In the genomic region with DNA sequence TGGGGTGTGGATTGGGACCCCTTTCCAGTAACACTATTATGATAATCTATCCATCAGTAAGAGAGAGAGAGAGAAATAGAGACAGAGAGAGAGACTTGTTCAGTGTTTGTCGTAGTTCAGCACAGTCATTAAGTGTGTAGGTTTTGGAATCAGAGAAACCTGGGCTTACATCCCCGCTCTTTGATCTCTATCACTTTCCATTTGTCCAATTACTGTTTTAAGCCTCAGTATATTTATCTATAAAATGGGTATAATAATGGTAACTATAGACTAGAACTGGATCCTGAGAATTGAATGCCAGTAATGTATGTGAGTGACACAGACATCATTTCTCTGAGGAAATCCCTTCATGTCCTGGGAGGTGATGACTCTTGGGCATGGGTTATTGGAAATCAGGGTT, we compare ENCODE assay signal across 17 cellular contexts.
DNase-seq lines count a peak whose midpoint lies in the region; ATAC-seq and TF ChIP-seq lines count a peak whose summit lies in the region.
"Had no signal": no experiment of that assay in that cellular context is flagged by ENCODE, and none has a peak within 500 bp of the region (broad histone marks: within the 10 kb centered on the region; RNA-seq: fewer than 3 reads in every experiment).

No MANE protein-coding gene starts in this region.

- H3K4me3 ChIP-seq in mammary epithelial cell (replicated peaks in 1 of 3; ENCODE audit: insufficient read depth in 1 of 3, low read depth in 2 of 3, low read length in 3 of 3) (no peak overlapping the region), RWPE2 (ENCODE audit: severe bottlenecking) (no peak overlapping the region)
- H3K4me3 ChIP-seq: BLaER1 treated with 17β-estradiol and CSF1 and Interleukin-3, amounts not matched to agents 10 nM and 100 nM; HAP-1 had no signal

- dilution Hi-C loops in mammary epithelial cell (cut with HindIII; ENCODE audit: low sequenced_read_pairs): no loop called here

- no peaks in the 10 kb centered on the region for H3K27me3 Mint-ChIP-seq in MCF 10A (ENCODE audit: insufficient read depth, unreplicated experiment)
- H3K27me3 Mint-ChIP-seq in activated naive CD4-positive, alpha-beta T cell treated with anti-CD3 and anti-CD28 coated beads, Interleukin-2, amount 10 ng/mL, durations not matched to agents 7 days and 5 days: peaks cover 15% of the 10 kb centered on the region
- H3K27me3 Mint-ChIP-seq: B cell had no signal

- H3K4me1 Mint-ChIP-seq in MCF 10A (ENCODE audit: insufficient read depth, unreplicated experiment): peaks cover 10% of the 10 kb centered on the region
- H3K4me1 Mint-ChIP-seq in activated naive CD4-positive, alpha-beta T cell treated with anti-CD3 and anti-CD28 coated beads, Interleukin-2, amount 10 ng/mL, durations not matched to agents 7 days and 5 days: no peaks in the 10 kb centered on the region
- H3K4me1 Mint-ChIP-seq: B cell, IgD-negative memory B cell had no signal

- TF ChIP-seq CTCF in mammary epithelial cell (conservative IDR thresholded peaks at IDR 0.05 in 1 of 2, IDR thresholded peaks at IDR 0.05 in 1 of 2; ENCODE audit: extremely low read depth in 1 of 2, insufficient read depth in 1 of 2, low read depth in 1 of 2, low read length in 2 of 2) (no peak), MCF 10A (IDR thresholded peaks at IDR 0.05; ENCODE audit: unreplicated experiment) (no peak), RWPE2 (IDR thresholded peaks at IDR 0.05; ENCODE audit: poor library complexity, severe bottlenecking) (no peak), foreskin keratinocyte (conservative IDR thresholded peaks at IDR 0.05) (no peak)

- in situ Hi-C loops in mammary epithelial cell (cut with MboI; ENCODE audit: low sequenced_read_pairs in 2 of 2): no loop called here

- BruUV-seq in mammary epithelial cell (replicated peaks; lab: Mats Ljungman, UMichigan) (no TSS peak), MCF 10A (replicated peaks; lab: Mats Ljungman, UMichigan) (no TSS peak)

- H2AFZ ChIP-seq in mammary epithelial cell (ENCODE audit: low read depth, low read length): no peak overlapping the region

- 95% methylated on average over 2 of the region's 2 CpGs for WGBS in mammary epithelial cell (ENCODE audit: low coverage, missing lambda C conversion rate)

- H3K27ac Mint-ChIP-seq in MCF 10A (ENCODE audit: low read depth, unreplicated experiment): no peak overlapping the region
- no peak overlapping the region for H3K27ac Mint-ChIP-seq in activated naive CD4-positive, alpha-beta T cell treated with anti-CD3 and anti-CD28 coated beads, Interleukin-2, amount 10 ng/mL, durations not matched to agents 7 days and 5 days
- H3K27ac Mint-ChIP-seq: B cell; CD8-positive, alpha-beta T cell; IgD-negative memory B cell had no signal

- ATAC-seq in RWPE2 (ENCODE audit: low read depth) (no peak), foreskin keratinocyte (no peak), HG03095 (IDR thresholded peaks at IDR 0.05; ENCODE audit: unreplicated experiment) (no peak), HG03469 (IDR thresholded peaks at IDR 0.05; ENCODE audit: unreplicated experiment) (no peak)
- ATAC-seq: CD8-positive, alpha-beta T cell; HepG2 had no signal

- no peaks in the 10 kb centered on the region for H3K9me3 ChIP-seq in mammary epithelial cell (replicated peaks; ENCODE audit: insufficient read depth, low read length)
- H3K9me3 ChIP-seq in RWPE2 (ENCODE audit: severe bottlenecking): no peaks in the 10 kb centered on the region
- H3K9me3 ChIP-seq: BLaER1 treated with 17β-estradiol and CSF1 and Interleukin-3, amounts not matched to agents 10 nM and 100 nM; HAP-1 had no signal

- no peaks in the 10 kb centered on the region for H4K20me1 ChIP-seq in mammary epithelial cell (ENCODE audit: insufficient read depth, low read length)
- H4K20me1 ChIP-seq: BLaER1 treated with 17β-estradiol and CSF1 and Interleukin-3, amounts not matched to agents 10 nM and 100 nM had no signal

- H3K4me1 ChIP-seq in mammary epithelial cell (ENCODE audit: insufficient read depth, low read length) (peaks cover 29% of the 10 kb centered on the region), RWPE2 (ENCODE audit: insufficient read depth, poor library complexity, severe bottlenecking) (peaks cover 23% of the 10 kb centered on the region), foreskin keratinocyte (peaks cover 15% of the 10 kb centered on the region)
- H3K4me1 ChIP-seq: HAP-1 had no signal

- H3K9me3 Mint-ChIP-seq in MCF 10A (ENCODE audit: unreplicated experiment): no peaks in the 10 kb centered on the region
- H3K9me3 Mint-ChIP-seq in activated naive CD4-positive, alpha-beta T cell treated with anti-CD3 and anti-CD28 coated beads, Interleukin-2, amount 10 ng/mL, durations not matched to agents 7 days and 5 days: no peaks in the 10 kb centered on the region
- H3K9me3 Mint-ChIP-seq: CD8-positive, alpha-beta T cell had no signal

- H3K4me2 ChIP-seq in mammary epithelial cell (ENCODE audit: insufficient read depth, low read depth, low read length): peak overlapping the region; percentile 37
- H3K4me2 ChIP-seq: BLaER1 treated with 17β-estradiol and CSF1 and Interleukin-3, amounts not matched to agents 10 nM and 100 nM had no signal

- CTCF ChIA-PET in mammary epithelial cell (lab: Charles Lee; ENCODE audit: low non-redundant PET): no interaction called here
- CTCF ChIA-PET in MCF 10A (lab: Yijun Ruan, JAX): no interaction called here
- CTCF ChIA-PET in activated naive CD4-positive, alpha-beta T cell treated with anti-CD3 and anti-CD28 coated beads, Interleukin-2, amount 10 ng/mL, durations not matched to agents 7 days and 5 days (lab: Charles Lee): no interaction called here

- intact Hi-C loops in mammary epithelial cell (cut with micrococcal nuclease) (no loop called here), MCF 10A (cut with micrococcal nuclease) (no loop called here)

- no peak overlapping the region for H3K4me3 Mint-ChIP-seq in MCF 10A (ENCODE audit: unreplicated experiment)
- no peak overlapping the region for H3K4me3 Mint-ChIP-seq in activated naive CD4-positive, alpha-beta T cell treated with anti-CD3 and anti-CD28 coated beads, Interleukin-2, amount 10 ng/mL, durations not matched to agents 7 days and 5 days
- H3K4me3 Mint-ChIP-seq: B cell; CD8-positive, alpha-beta T cell; IgD-negative memory B cell had no signal

- no peaks in the 10 kb centered on the region for H3K79me2 ChIP-seq in mammary epithelial cell (ENCODE audit: insufficient read depth, low read length)

- H3K36me3 ChIP-seq in mammary epithelial cell (ENCODE audit: insufficient read depth, low read length) (no peaks in the 10 kb centered on the region), RWPE2 (ENCODE audit: low read depth) (no peaks in the 10 kb centered on the region)
- H3K36me3 ChIP-seq: BLaER1 treated with 17β-estradiol and CSF1 and Interleukin-3, amounts not matched to agents 10 nM and 100 nM; HAP-1 had no signal

- H3K9ac ChIP-seq in mammary epithelial cell (ENCODE audit: insufficient read depth, low read length): no peak overlapping the region
- H3K9ac ChIP-seq: BLaER1 treated with 17β-estradiol and CSF1 and Interleukin-3, amounts not matched to agents 10 nM and 100 nM had no signal

- no peaks in the 10 kb centered on the region for H3K36me3 Mint-ChIP-seq in MCF 10A (ENCODE audit: insufficient read depth, unreplicated experiment)
- H3K36me3 Mint-ChIP-seq in activated naive CD4-positive, alpha-beta T cell treated with anti-CD3 and anti-CD28 coated beads, Interleukin-2, amount 10 ng/mL, durations not matched to agents 7 days and 5 days: no peaks in the 10 kb centered on the region
- H3K36me3 Mint-ChIP-seq: CD8-positive, alpha-beta T cell; IgD-negative memory B cell had no signal

- H3K27me3 ChIP-seq in mammary epithelial cell (ENCODE audit: insufficient read depth, low read length): no peaks in the 10 kb centered on the region
- no peaks in the 10 kb centered on the region for H3K27me3 ChIP-seq in RWPE2 (ENCODE audit: insufficient read depth, poor library complexity, severe bottlenecking)
- H3K27me3 ChIP-seq in foreskin keratinocyte: no peaks in the 10 kb centered on the region
- H3K27me3 ChIP-seq: BLaER1 treated with 17β-estradiol and CSF1 and Interleukin-3, amounts not matched to agents 10 nM and 100 nM had no signal

- DNase-seq in mammary epithelial cell: no peak
- DNase-seq in MCF 10A (ENCODE audit: unreplicated experiment): no peak
- DNase-seq in RWPE2 (ENCODE audit: low spot score): no peak
- DNase-seq in foreskin keratinocyte: no peak
- no peak for DNase-seq in activated naive CD4-positive, alpha-beta T cell treated with anti-CD3 and anti-CD28 coated beads, Interleukin-2, amount 10 ng/mL, durations not matched to agents 7 days and 5 days
- DNase-seq: 8988T; Calu3; CD8-positive, alpha-beta T cell; DMS79 treated with DMSO at 0.1 percent for 48 hours; GF-D8 had no signal

- POLR2A ChIA-PET in MCF 10A (lab: Yijun Ruan, JAX): no interaction called here

- H3K27ac ChIP-seq in mammary epithelial cell (ENCODE audit: insufficient read depth, low read depth, low read length): no peak overlapping the region
- H3K27ac ChIP-seq in RWPE2 (ENCODE audit: poor library complexity, severe bottlenecking): peak overlapping the region; percentile 95
- H3K27ac ChIP-seq in foreskin keratinocyte: peak overlapping the region; percentile 53
- H3K27ac ChIP-seq: BLaER1 treated with 17β-estradiol and CSF1 and Interleukin-3, amounts not matched to agents 10 nM and 100 nM had no signal
